Comparison of ENCODE assay signal across 33 cellular contexts in genomic region chr12:108379761-108380160, GRCh38. TPM values are rescaled to one million over a fixed set of nuclear protein-coding genes. Genes with fewer than 3 reads are reported as not detected.
"Had no signal": no experiment of that assay in that cellular context is flagged by ENCODE, and none has a peak within 500 bp of the region (broad histone marks: within the 10 kb centered on the region; RNA-seq: fewer than 3 reads in every experiment).

No MANE protein-coding gene starts in this region.

- FAIRE-seq: bronchial epithelial cell, RCC 7860 had no signal

- H3K27ac ChIP-seq: VCaP had no signal

- DNase-seq: activated B cell treated with CpG ODN at 0.5 μM for 24 hours; activated CD4-positive, alpha-beta memory T cell treated with anti-CD3 and anti-CD28 coated beads for 36 hours; activated CD4-positive, alpha-beta T cell treated with anti-CD3 and anti-CD28 coated beads for 4 hours; activated CD4-positive, alpha-beta T cell treated with anti-CD3 and anti-CD28 coated beads, Interleukin-2, amount 50 U/mL, for 1 hour; activated CD4-positive, CD25-positive, alpha-beta regulatory T cell treated with anti-CD3 and anti-CD28 coated beads, Interleukin-2, amount 50 U/mL, for 72 hours; activated CD8-positive, alpha-beta memory T cell treated with anti-CD3 and anti-CD28 coated beads, Interleukin-2, amount 50 U/mL, for 48 hours; activated effector memory CD4-positive, alpha-beta T cell treated with Interleukin-2 at 50 U/mL for 16 hours; activated naive CD4-positive, alpha-beta T cell treated with anti-CD3 and anti-CD28 coated beads, Interleukin-2, amount 10 ng/mL, durations not matched to agents 7 days and 5 days; activated naive CD8-positive, alpha-beta T cell treated with anti-CD3 and anti-CD28 coated beads, Interleukin-2, amount 50 U/mL, for 24 hours; activated T-cell treated with anti-CD3 and anti-CD28 coated beads, Interleukin-2, amount 50 U/mL, for 48 hours; anterior cingulate cortex; caudate nucleus; cerebellar nuclear complex; cortex of kidney; Karpas-422; NCI-H1092; NCI-H1436 treated with DMSO at 0.1 percent for 48 hours; NCI-H187 treated with DMSO at 0.1 percent for 48 hours; NCI-H2081; NCI-H2171 treated with DMSO at 0.1 percent for 48 hours; NCI-H526; NCI-H748 treated with DMSO at 0.1 percent for 48 hours; NK-92 treated with Interleukin-12 subunit alpha and Interleukin-12 subunit beta, amount 100 ng/mL, for 24 hours; PC-3; Right ventricle myocardium superior; SW 1271; T-helper 1 cell; T-helper 2 cell; T-helper 9 cell had no signal

- ATAC-seq: activated naive CD8-positive, alpha-beta T cell treated with anti-CD3 and anti-CD28 coated beads, Interleukin-2, amount 50 U/mL, for 24 hours; PC-3 had no signal

RNA-seq across cellular contexts. Expression of gene CMKLR1, which starts 40.6 kb away (rescaled TPM):
- total RNA-seq: activated CD4-positive, alpha-beta memory T cell treated with anti-CD3 and anti-CD28 coated beads for 36 hours; bronchial epithelial cell; NCI-H460; PC-3 had no signal
